ENCODE assay signal across 9 cellular contexts in the genomic region with DNA sequence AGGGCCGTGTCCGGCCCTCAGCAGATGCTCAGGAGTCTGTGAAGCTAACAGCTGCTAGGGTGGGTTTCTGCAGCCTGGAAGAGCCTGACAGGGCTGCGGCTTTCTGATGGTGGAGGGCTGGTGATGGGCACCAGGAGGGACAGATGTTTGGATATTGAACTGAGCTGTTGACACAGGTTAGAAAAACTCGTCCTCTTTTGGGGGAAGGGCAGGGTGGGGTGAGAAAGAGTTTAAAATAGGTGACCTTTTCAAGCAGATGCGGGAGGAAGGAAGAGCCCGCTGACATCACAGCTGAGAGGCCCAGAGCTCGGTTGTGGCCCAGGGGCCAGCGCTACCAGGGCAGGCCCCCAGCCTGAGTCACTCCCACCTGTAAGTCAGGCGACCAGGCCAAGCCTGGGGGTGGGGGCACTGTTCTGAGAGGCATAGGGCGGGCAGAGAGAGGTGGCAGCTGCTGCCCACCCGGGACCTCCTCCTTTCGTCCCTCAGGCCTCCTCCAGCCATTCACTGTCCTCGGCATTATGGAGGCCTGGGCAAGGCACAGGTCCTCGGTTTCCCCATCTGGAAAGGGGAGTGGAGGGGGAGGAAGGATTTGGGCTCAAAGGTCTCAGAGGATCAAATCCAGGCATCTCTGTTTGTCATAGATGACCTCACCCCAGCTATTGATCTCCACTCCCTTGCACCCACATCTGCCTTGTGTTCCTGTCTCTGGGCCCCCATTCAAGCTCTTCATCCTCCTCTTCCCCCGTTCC. TPM values are rescaled to one million over a fixed set of nuclear protein-coding genes. Genes with fewer than 3 reads are reported as not detected.
DNase-seq lines count a peak whose midpoint lies in the region; ATAC-seq and TF ChIP-seq lines count a peak whose summit lies in the region.
"Had no signal": no experiment of that assay in that cellular context is flagged by ENCODE, and none has a peak within 500 bp of the region (broad histone marks: within the 10 kb centered on the region; RNA-seq: fewer than 3 reads in every experiment).

No MANE protein-coding gene starts in this region.

- H2BK20ac ChIP-seq in IMR-90 (ENCODE audit: low read depth, low read length), result peak overlapping the region; percentile 78

- H2AK5ac ChIP-seq in IMR-90 (ENCODE audit: low read depth, low read length), result peak overlapping the region; percentile 87

- no peak overlapping the region for H3K4me3 ChIP-seq in IMR-90 (ENCODE audit: insufficient read depth, low read depth, low read length)
- H3K4me3 ChIP-seq: SK-N-MC had no signal

- H3K56ac ChIP-seq in IMR-90 (ENCODE audit: extremely low read depth, insufficient read depth, low read length), result no peak overlapping the region

- H2BK5ac ChIP-seq in IMR-90 (ENCODE audit: low read depth, low read length, poor library complexity, severe bottlenecking), result peak overlapping the region; percentile 43

- no peaks in the 10 kb centered on the region for H3K9me3 ChIP-seq in IMR-90 (ENCODE audit: control insufficient read depth, insufficient read depth, low read length)

- no peak overlapping the region for H2AK9ac ChIP-seq in IMR-90 (replicated peaks; ENCODE audit: low read depth, low read length, poor library complexity)

- H3K27me3 ChIP-seq in IMR-90 (ENCODE audit: control insufficient read depth, insufficient read depth, low read length), result no peaks in the 10 kb centered on the region

- DNase-seq in NCI-H748 (lab: John Stamatoyannopoulos, UW; ENCODE audit: unreplicated experiment) (peak; percentile 12), NCI-H748 treated with DMSO at 0.1 percent for 48 hours (lab: John Stamatoyannopoulos, UW) (no peak), IMR-90 (peak; percentile 46)
- DNase-seq in activated naive CD8-positive, alpha-beta T cell treated with anti-CD3 and anti-CD28 coated beads for 36 hours, result peak; percentile 84
- peak in 2 of 3 donors; percentile 50 to 52 for DNase-seq in stimulated activated CD4-positive, alpha-beta T cell treated with anti-CD3 and anti-CD28 coated beads, TNF-alpha, amount 100 ng/mL, for 48 hours (ENCODE audit: low read depth in 3 of 3)
- DNase-seq in activated effector memory CD4-positive, alpha-beta T cell treated with Interleukin-2 at 50 U/mL for 16 hours, result no peak
- no peak for DNase-seq in stimulated activated naive CD4-positive, alpha-beta T cell treated with Interleukin-2 at 50 U/mL for 16 hours (lab: John Stamatoyannopoulos, UW)

- H3K27me3 Mint-ChIP-seq in activated naive CD8-positive, alpha-beta T cell treated with anti-CD3 and anti-CD28 coated beads for 36 hours, result no peaks in the 10 kb centered on the region

- H3K9me1 ChIP-seq in IMR-90 (ENCODE audit: insufficient read depth, low read length), result peaks cover 6% of the 10 kb centered on the region

- no peaks in the 10 kb centered on the region for H4K20me1 ChIP-seq in IMR-90 (ENCODE audit: insufficient read depth, low read length)

- in situ Hi-C loops in IMR-90 (cut with MboI; ENCODE audit: low sequenced_read_pairs), result no loop called here

- peak overlapping the region; percentile 60; the same call in 2 of the 3 replicates for H2BK15ac ChIP-seq in IMR-90 (ENCODE audit: low read depth, low read length)

- H2BK120ac ChIP-seq in IMR-90 (ENCODE audit: low read depth, low read length), result peak overlapping the region; percentile 87

- H4K91ac ChIP-seq in IMR-90 (ENCODE audit: insufficient read depth, low read depth, low read length), result peak overlapping the region; percentile 29

- no peak for TF ChIP-seq CTCF in IMR-90 (conservative IDR thresholded peaks at IDR 0.05; ENCODE audit: low read depth, low read length)

- peak overlapping the region in 1 of 2 experiments; percentile 72; a peak in 3 of 4 replicates for H4K8ac ChIP-seq in IMR-90 (ENCODE audit: low read depth in 2 of 2, low read length in 2 of 2)

- H3K9me3 Mint-ChIP-seq in activated naive CD8-positive, alpha-beta T cell treated with anti-CD3 and anti-CD28 coated beads for 36 hours, result no peaks in the 10 kb centered on the region

- H3K4me1 ChIP-seq in IMR-90 (ENCODE audit: control insufficient read depth, insufficient read depth, low read length), result peaks cover 14% of the 10 kb centered on the region

- H2AFZ ChIP-seq in IMR-90 (replicated peaks; ENCODE audit: low read length, poor library complexity), result peak overlapping the region; percentile 5

- H3K9ac ChIP-seq in IMR-90 (ENCODE audit: low read depth, low read length), result no peak overlapping the region

- H3K36me3 Mint-ChIP-seq in activated naive CD8-positive, alpha-beta T cell treated with anti-CD3 and anti-CD28 coated beads for 36 hours, result no peaks in the 10 kb centered on the region

- H3K27ac ChIP-seq in IMR-90 (ENCODE audit: insufficient read depth, low read length), result no peak overlapping the region
- H3K27ac ChIP-seq: SK-N-MC had no signal

- H3K14ac ChIP-seq in IMR-90 (replicated peaks; ENCODE audit: low read depth, low read length), result 0 out of 2 replicates have a peak overlapping the region, but pooled peaks have one; percentile 73

- no peak for TF ChIP-seq RAD21 in IMR-90 (IDR thresholded peaks at IDR 0.05; ENCODE audit: low read length)

- CTCF ChIA-PET in IMR-90 (lab: Yijun Ruan, JAX), result interaction anchor here (0.5 to 1.3 kb wide), 2 partner anchors 36 to 92 kb away, joined by 3 read pairs; no protein-coding TSS in a partner anchor

- POLR2A ChIA-PET in IMR-90 (lab: Charles Lee; ENCODE audit: unreplicated experiment), result no interaction called here

- H3K27ac Mint-ChIP-seq in activated naive CD8-positive, alpha-beta T cell treated with anti-CD3 and anti-CD28 coated beads for 36 hours, result peak overlapping the region; percentile 93

- no peak for ATAC-seq in IMR-90 (ENCODE audit: low read depth)
- no peak for ATAC-seq in GM18502 (IDR thresholded peaks at IDR 0.05; ENCODE audit: poor library complexity, unreplicated experiment)

- H4K5ac ChIP-seq in IMR-90 (ENCODE audit: low read depth, low read length), result peak overlapping the region; percentile 37; the same call in 1 of the 2 replicates

- H3K23ac ChIP-seq in IMR-90 (ENCODE audit: low read depth, low read length), result no peak overlapping the region

- no peak for TF ChIP-seq POLR2A in IMR-90 (IDR thresholded peaks at IDR 0.05; ENCODE audit: low read depth, low read length)

- peaks cover 3 to 8% of the 10 kb centered on the region in 2 experiments; a peak in 2 of 4 replicates for H3K79me1 ChIP-seq in IMR-90 (ENCODE audit: low read depth in 1 of 2, low read length in 2 of 2)

- dilution Hi-C loops in IMR-90 (cut with HindIII; ENCODE audit: low sequenced_read_pairs, unreplicated experiment), result no loop called here

- peak overlapping the region; percentile 54 for H3K4ac ChIP-seq in IMR-90 (ENCODE audit: low read depth, low read length)

- peaks cover 72% of the 10 kb centered on the region for H3K4me1 Mint-ChIP-seq in activated naive CD8-positive, alpha-beta T cell treated with anti-CD3 and anti-CD28 coated beads for 36 hours

- H3K4me3 Mint-ChIP-seq in activated naive CD8-positive, alpha-beta T cell treated with anti-CD3 and anti-CD28 coated beads for 36 hours, result peak overlapping the region; percentile 65

- no peaks in the 10 kb centered on the region for H3K36me3 ChIP-seq in IMR-90 (ENCODE audit: control insufficient read depth, insufficient read depth, low read length)

- intact Hi-C loops in IMR-90 (cut with micrococcal nuclease), result no loop called here

- H3K4me2 ChIP-seq in IMR-90 (ENCODE audit: low read depth, low read length), result no peak overlapping the region

- BruUV-seq in IMR-90 (replicated peaks; lab: Mats Ljungman, UMichigan), result no TSS peak

- H3K18ac ChIP-seq in IMR-90 (ENCODE audit: low read depth, low read length), result peak overlapping the region; percentile 26; the same call in 1 of the 2 replicates

- 56% methylated on average over 3 of the region's 15 CpGs; no CpG with 5 or more reads in 1 of the 2 experiments for WGBS in IMR-90 (ENCODE audit: extremely low coverage in 2 of 2, insufficient read length in 1 of 2), 2 experiments

TF ChIP-seq in IMR-90, 13 proteins besides CTCF, POLR2A, EP300 and RAD21 (continues in another document):
- no peak for TF ChIP-seq MAFK (IDR thresholded peaks at IDR 0.05; ENCODE audit: low read depth, low read length)
- TF ChIP-seq, protein P1, sequence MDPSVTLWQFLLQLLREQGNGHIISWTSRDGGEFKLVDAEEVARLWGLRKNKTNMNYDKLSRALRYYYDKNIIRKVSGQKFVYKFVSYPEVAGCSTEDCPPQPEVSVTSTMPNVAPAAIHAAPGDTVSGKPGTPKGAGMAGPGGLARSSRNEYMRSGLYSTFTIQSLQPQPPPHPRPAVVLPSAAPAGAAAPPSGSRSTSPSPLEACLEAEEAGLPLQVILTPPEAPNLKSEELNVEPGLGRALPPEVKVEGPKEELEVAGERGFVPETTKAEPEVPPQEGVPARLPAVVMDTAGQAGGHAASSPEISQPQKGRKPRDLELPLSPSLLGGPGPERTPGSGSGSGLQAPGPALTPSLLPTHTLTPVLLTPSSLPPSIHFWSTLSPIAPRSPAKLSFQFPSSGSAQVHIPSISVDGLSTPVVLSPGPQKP (IDR thresholded peaks at IDR 0.05; ENCODE audit: borderline replicate concordance, low read depth, low read length), result no peak
- no peak for TF ChIP-seq RCOR1 (IDR thresholded peaks at IDR 0.05; ENCODE audit: insufficient replicate concordance, low read length)
- TF ChIP-seq CHD1 (IDR thresholded peaks at IDR 0.05; ENCODE audit: low read depth, low read length), result no peak
- no peak for TF ChIP-seq FOS (IDR thresholded peaks at IDR 0.05; ENCODE audit: low read depth, low read length)
- TF ChIP-seq MAZ (IDR thresholded peaks at IDR 0.05; ENCODE audit: borderline replicate concordance, low read depth, low read length), result no peak
- no peak for TF ChIP-seq CEBPB (IDR thresholded peaks at IDR 0.05; ENCODE audit: low read depth, low read length)
- TF ChIP-seq NFE2L2 (IDR thresholded peaks at IDR 0.05; ENCODE audit: low read depth, low read length), result no peak
- no peak for TF ChIP-seq BHLHE40 (IDR thresholded peaks at IDR 0.05; ENCODE audit: low read depth, low read length)
- no peak for TF ChIP-seq RFX5 (IDR thresholded peaks at IDR 0.05; ENCODE audit: low read depth, low read length)
- TF ChIP-seq, protein P2, sequence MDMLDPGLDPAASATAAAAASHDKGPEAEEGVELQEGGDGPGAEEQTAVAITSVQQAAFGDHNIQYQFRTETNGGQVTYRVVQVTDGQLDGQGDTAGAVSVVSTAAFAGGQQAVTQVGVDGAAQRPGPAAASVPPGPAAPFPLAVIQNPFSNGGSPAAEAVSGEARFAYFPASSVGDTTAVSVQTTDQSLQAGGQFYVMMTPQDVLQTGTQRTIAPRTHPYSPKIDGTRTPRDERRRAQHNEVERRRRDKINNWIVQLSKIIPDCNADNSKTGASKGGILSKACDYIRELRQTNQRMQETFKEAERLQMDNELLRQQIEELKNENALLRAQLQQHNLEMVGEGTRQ (IDR thresholded peaks at IDR 0.05; ENCODE audit: low read depth, low read length), result no peak
- no peak for TF ChIP-seq MXI1 (IDR thresholded peaks at IDR 0.05; ENCODE audit: borderline replicate concordance, low read depth, low read length)

RNA-seq across cellular contexts. Expression of a gene that starts 32.3 kb away (rescaled TPM):
- 109 and 171 TPM in 2 replicates for total RNA-seq in IMR-90 (2012; rRNA removed)
- polyA plus RNA-seq in IMR-90 (2012; rRNA removed), result 304 and 385 TPM in 2 replicates
- polyA plus RNA-seq in IMR-90 (2012; cell fraction: cytosol; rRNA removed), result 781 and 851 TPM in 2 replicates
- 1,444 and 1,599 TPM in 2 replicates for polyA plus RNA-seq in IMR-90 (2012; cell fraction: nucleus; rRNA removed; ENCODE audit: low replicate concordance)
- 10 to 100 TPM; 59.1 to 59.5 TPM for total RNA-seq in activated naive CD8-positive, alpha-beta T cell treated with anti-CD3 and anti-CD28 coated beads for 36 hours

Comparison
In these comparisons a context has a peak if more than half of its experiments do, and no peak if none do; other contexts are left out.
1. DNase-seq: peak in NCI-H748 (single experiment), IMR-90 (single experiment), activated naive CD8-positive, alpha-beta T cell treated with anti-CD3 and anti-CD28 coated beads for 36 hours (single experiment) and stimulated activated CD4-positive, alpha-beta T cell treated with anti-CD3 and anti-CD28 coated beads, TNF-alpha, amount 100 ng/mL, for 48 hours (2 of 3); none in NCI-H748 treated with DMSO at 0.1 percent for 48 hours (single experiment), activated effector memory CD4-positive, alpha-beta T cell treated with Interleukin-2 at 50 U/mL for 16 hours (single experiment) and stimulated activated naive CD4-positive, alpha-beta T cell treated with Interleukin-2 at 50 U/mL for 16 hours (single experiment).